In genomic region chr18:5237083-5237722, GRCh38 we compare ENCODE assay signal across 8 cellular contexts. TPM values are rescaled to one million over a fixed set of nuclear protein-coding genes. Genes with fewer than 3 reads are reported as not detected.
A peak's percentile ranks its signal among the peaks of the same experiment; 100 is the strongest.
DNase-seq lines count a peak whose midpoint lies in the region; ATAC-seq and TF ChIP-seq lines count a peak whose summit lies in the region.

No MANE protein-coding gene starts in this region.

- H3K4me2 ChIP-seq in SU-DHL-6 (ENCODE audit: low read depth, low read length, poor library complexity, severe bottlenecking), result peak overlapping the region; percentile 95

- peak overlapping the region; percentile 93 for H3K9ac ChIP-seq in SU-DHL-6 (ENCODE audit: low read length)

- peak overlapping the region; percentile 86 for H3K4me3 ChIP-seq in SU-DHL-6 (ENCODE audit: insufficient read depth, low read length, poor library complexity, severe bottlenecking)
- peak overlapping the region; percentile 90 for H3K4me3 ChIP-seq in epithelial cell of proximal tubule (ENCODE audit: low read depth, low read length)

- H3K9me3 ChIP-seq in SU-DHL-6 (ENCODE audit: insufficient read depth, low read length), result no peaks in the 10 kb centered on the region

- TF ChIP-seq CTCF in SU-DHL-6 (IDR thresholded peaks at IDR 0.05; ENCODE audit: insufficient read depth, low read length, poor library complexity, severe bottlenecking) (no peak), epithelial cell of proximal tubule (conservative IDR thresholded peaks at IDR 0.05; ENCODE audit: low read depth, low read length) (no peak)

- peaks cover 13 to 28% (median 25%) of the 10 kb centered on the region in 3 donors for H3K36me3 Mint-ChIP-seq in naive thymus-derived CD8-positive, alpha-beta T cell

- peaks cover 17 to 58% (median 41%) of the 10 kb centered on the region in 4 donors for H3K4me1 Mint-ChIP-seq in naive thymus-derived CD8-positive, alpha-beta T cell

- peak; percentile 87 for DNase-seq in DMS53 treated with DMSO at 0.1 percent for 48 hours (lab: John Stamatoyannopoulos, UW; ENCODE audit: unreplicated experiment)
- no peak for DNase-seq in epithelial cell of proximal tubule (ENCODE audit: low read depth)
- peak in 3 of 10 donors; percentile 1 to 65 (median 6) for DNase-seq in naive thymus-derived CD8-positive, alpha-beta T cell
- DNase-seq in DMS114 treated with DMSO at 0.1 percent for 48 hours (lab: John Stamatoyannopoulos, UW; ENCODE audit: unreplicated experiment), result no peak
- DNase-seq in 8988T, result no peak

- H3K27me3 Mint-ChIP-seq in naive thymus-derived CD8-positive, alpha-beta T cell, result peaks cover 0 to 6% (median 0%) of the 10 kb centered on the region in 5 donors

- peak overlapping the region; percentile 92 to 97 (median 94) for H3K4me3 Mint-ChIP-seq in naive thymus-derived CD8-positive, alpha-beta T cell

- H3K27me3 ChIP-seq in SU-DHL-6 (ENCODE audit: low read length), result no peaks in the 10 kb centered on the region

- H3K27ac Mint-ChIP-seq in naive thymus-derived CD8-positive, alpha-beta T cell, result peak overlapping the region; percentile 97 to 99 (median 98)

- no peaks in the 10 kb centered on the region for H4K20me1 ChIP-seq in SU-DHL-6 (ENCODE audit: low read depth, low read length)

- H3K9me2 ChIP-seq in SU-DHL-6 (replicated peaks; ENCODE audit: insufficient read depth, low read length), result no peaks in the 10 kb centered on the region

- peaks cover 4% of the 10 kb centered on the region; the same call in 1 of the 2 replicates for H3K36me3 ChIP-seq in SU-DHL-6 (ENCODE audit: low read length)

- H3K79me2 ChIP-seq in SU-DHL-6 (ENCODE audit: insufficient read depth, low read length), result peaks cover 16% of the 10 kb centered on the region

- ATAC-seq in GM19372 (IDR thresholded peaks at IDR 0.05; ENCODE audit: low read depth, unreplicated experiment) (peak; percentile 28), HG03457 (IDR thresholded peaks at IDR 0.05; ENCODE audit: unreplicated experiment) (peak; percentile 25)
- peak; percentile 7 to 19 for ATAC-seq in naive thymus-derived CD8-positive, alpha-beta T cell

- H3F3A ChIP-seq in SU-DHL-6 (ENCODE audit: insufficient read depth), result no peaks in the 10 kb centered on the region

- peak overlapping the region; percentile 94 for H2AFZ ChIP-seq in SU-DHL-6 (ENCODE audit: low read depth, low read length, severe bottlenecking)

- POLR2A ChIA-PET in naive thymus-derived CD8-positive, alpha-beta T cell (lab: Charles Lee), result interaction anchor here (0.5 to 11.0 kb wide), 20 partner anchors 12 to 1989 kb away, joined by 3 to 289 read pairs (median 5); partner anchors contain the start of genes MYL12A and ZBTB14

- peak overlapping the region; percentile 82 for H3K27ac ChIP-seq in SU-DHL-6 (ENCODE audit: low read depth, low read length)

- peaks cover 0 to 11% (median 0%) of the 10 kb centered on the region in 9 donors for H3K9me3 Mint-ChIP-seq in naive thymus-derived CD8-positive, alpha-beta T cell

RNA-seq across cellular contexts. Expression of gene AKAIN1, which starts 40.1 kb away (rescaled TPM):
- total RNA-seq in epithelial cell of proximal tubule, result not detected in 2 replicates
- total RNA-seq in naive thymus-derived CD8-positive, alpha-beta T cell, result not detected
- polyA plus RNA-seq in naive thymus-derived CD8-positive, alpha-beta T cell, result not detected

RNA-seq across cellular contexts. Expression of gene ZBTB14, which starts 58.3 kb away (rescaled TPM):
- 8.5 and 14.3 TPM in 2 replicates for total RNA-seq in epithelial cell of proximal tubule
- 10 to 100 TPM; 42.7 to 48.7 TPM for total RNA-seq in naive thymus-derived CD8-positive, alpha-beta T cell
- polyA plus RNA-seq in naive thymus-derived CD8-positive, alpha-beta T cell, result 10 to 100 TPM; 14.6 to 19.2 (median 18.4) TPM
